Comparison of ENCODE assay signal across 21 cellular contexts in the genomic region with DNA sequence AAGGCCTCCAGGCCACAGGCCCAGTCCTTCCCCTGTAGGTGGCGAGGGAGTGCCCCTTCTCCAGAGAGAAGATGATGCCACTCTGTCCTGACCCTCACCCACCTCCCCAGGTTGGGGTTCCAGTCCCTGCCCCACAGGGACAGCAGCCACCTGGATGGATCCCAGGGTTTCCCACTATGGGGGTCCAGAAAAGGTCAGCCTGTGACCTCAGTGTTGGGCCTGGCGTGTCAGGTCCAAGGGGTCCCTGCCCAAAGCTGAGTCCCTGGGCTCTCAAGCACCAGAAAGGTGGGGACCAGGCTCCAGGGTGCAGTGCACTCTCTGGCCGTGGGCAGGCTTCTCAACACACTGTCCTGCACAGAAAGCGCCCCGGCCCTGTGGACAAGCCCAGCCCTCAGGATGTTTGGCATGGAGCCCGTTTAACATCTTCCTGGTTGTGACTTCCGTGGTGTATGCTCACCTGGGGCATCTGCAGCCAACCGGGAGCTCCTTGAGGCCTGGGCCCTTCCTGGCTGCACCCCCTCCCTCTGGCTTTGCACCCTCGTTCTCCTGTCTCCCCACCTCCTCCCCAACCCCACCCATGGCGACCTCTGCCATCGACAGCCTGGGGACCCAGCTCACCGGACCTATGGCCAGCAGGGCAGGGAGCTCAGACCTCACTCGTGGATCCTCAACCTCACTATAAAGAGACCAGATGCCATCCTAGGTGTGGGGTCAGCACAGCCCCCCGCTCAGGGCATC. TPM values are rescaled to one million over a fixed set of nuclear protein-coding genes. Genes with fewer than 3 reads are reported as not detected.
DNase-seq lines count a peak whose midpoint lies in the region; ATAC-seq, FAIRE-seq and TF ChIP-seq lines count a peak whose summit lies in the region.
"Had no signal": no experiment of that assay in that cellular context is flagged by ENCODE, and none has a peak within 500 bp of the region (broad histone marks: within the 10 kb centered on the region; RNA-seq: fewer than 3 reads in every experiment).

No MANE protein-coding gene starts in this region.

- intact Hi-C loops in activated naive CD4-positive, alpha-beta T cell treated with anti-CD3 and anti-CD28 coated beads for 36 hours (cut with micrococcal nuclease) = no loop called here

- CTCF ChIA-PET in activated naive CD4-positive, alpha-beta T cell treated with anti-CD3 and anti-CD28 coated beads, Interleukin-2, amount 10 ng/mL, durations not matched to agents 7 days and 5 days (lab: Charles Lee) = no interaction called here
- CTCF ChIA-PET in activated naive CD4-positive, alpha-beta T cell treated with anti-CD3 and anti-CD28 coated beads for 36 hours (lab: Charles Lee) = no interaction called here
- CTCF ChIA-PET in activated CD4-positive, alpha-beta memory T cell treated with anti-CD3 and anti-CD28 coated beads, Interleukin-2, amount 10 ng/mL, durations not matched to agents 7 days and 5 days (lab: Charles Lee) = no interaction called here

- no peak overlapping the region for H3K27ac Mint-ChIP-seq in activated naive CD4-positive, alpha-beta T cell treated with anti-CD3 and anti-CD28 coated beads, Interleukin-2, amount 10 ng/mL, durations not matched to agents 7 days and 5 days
- no peak overlapping the region for H3K27ac Mint-ChIP-seq in activated naive CD4-positive, alpha-beta T cell treated with anti-CD3 and anti-CD28 coated beads for 36 hours
- H3K27ac Mint-ChIP-seq in endodermal cell (no peak overlapping the region), osteocyte (ENCODE audit: unreplicated experiment) (no peak overlapping the region), immature natural killer cell (no peak overlapping the region)
- no peak overlapping the region for H3K27ac Mint-ChIP-seq in activated CD4-positive, alpha-beta memory T cell treated with anti-CD3 and anti-CD28 coated beads, Interleukin-2, amount 10 ng/mL, durations not matched to agents 7 days and 5 days
- H3K27ac Mint-ChIP-seq: activated naive CD4-positive, alpha-beta T cell treated with anti-CD3 and anti-CD28 coated beads, Interleukin-2, amount 50 U/mL, for 72 hours; T-helper 1 cell treated with Interleukin-12 subunit alpha and Interleukin-12 subunit beta and Interleukin-4 antibody, amounts not matched to agents 30 μg/mL and 1 μg/mL, for 36 hours had no signal

- no peaks in the 10 kb centered on the region for H3K9me3 Mint-ChIP-seq in activated naive CD4-positive, alpha-beta T cell treated with anti-CD3 and anti-CD28 coated beads, Interleukin-2, amount 10 ng/mL, durations not matched to agents 7 days and 5 days
- no peaks in the 10 kb centered on the region for H3K9me3 Mint-ChIP-seq in activated naive CD4-positive, alpha-beta T cell treated with anti-CD3 and anti-CD28 coated beads for 36 hours
- no peaks in the 10 kb centered on the region for H3K9me3 Mint-ChIP-seq in endodermal cell
- no peaks in the 10 kb centered on the region for H3K9me3 Mint-ChIP-seq in osteocyte (ENCODE audit: unreplicated experiment)
- no peaks in the 10 kb centered on the region for H3K9me3 Mint-ChIP-seq in activated CD4-positive, alpha-beta memory T cell treated with anti-CD3 and anti-CD28 coated beads, Interleukin-2, amount 10 ng/mL, durations not matched to agents 7 days and 5 days
- no peaks in the 10 kb centered on the region for H3K9me3 Mint-ChIP-seq in immature natural killer cell
- H3K9me3 Mint-ChIP-seq: activated naive CD4-positive, alpha-beta T cell treated with anti-CD3 and anti-CD28 coated beads, Interleukin-2, amount 50 U/mL, for 72 hours; T-helper 1 cell treated with Interleukin-12 subunit alpha and Interleukin-12 subunit beta and Interleukin-4 antibody, amounts not matched to agents 30 μg/mL and 1 μg/mL, for 36 hours had no signal

- H3K4me1 ChIP-seq in endodermal cell (ENCODE audit: control insufficient read depth, insufficient read depth, low read length) = no peaks in the 10 kb centered on the region
- no peaks in the 10 kb centered on the region for H3K4me1 ChIP-seq in upper lobe of left lung
- H3K4me1 ChIP-seq in small intestine (ENCODE audit: control insufficient read depth in 2 of 2, insufficient read depth in 1 of 2, low read depth in 1 of 2, low read length in 1 of 2) = no peaks in the 10 kb centered on the region
- H3K4me1 ChIP-seq: A549, HAP-1, transverse colon had no signal

- TF ChIP-seq EP300 in upper lobe of left lung (IDR thresholded peaks at IDR 0.05) = no peak

- H3K4me3 Mint-ChIP-seq in activated naive CD4-positive, alpha-beta T cell treated with anti-CD3 and anti-CD28 coated beads, Interleukin-2, amount 10 ng/mL, durations not matched to agents 7 days and 5 days = no peak overlapping the region
- H3K4me3 Mint-ChIP-seq in activated naive CD4-positive, alpha-beta T cell treated with anti-CD3 and anti-CD28 coated beads for 36 hours = no peak overlapping the region
- H3K4me3 Mint-ChIP-seq in endodermal cell (no peak overlapping the region), osteocyte (ENCODE audit: unreplicated experiment) (no peak overlapping the region), immature natural killer cell (no peak overlapping the region)
- H3K4me3 Mint-ChIP-seq in activated CD4-positive, alpha-beta memory T cell treated with anti-CD3 and anti-CD28 coated beads, Interleukin-2, amount 10 ng/mL, durations not matched to agents 7 days and 5 days = no peak overlapping the region
- H3K4me3 Mint-ChIP-seq: T-helper 1 cell treated with Interleukin-12 subunit alpha and Interleukin-12 subunit beta and Interleukin-4 antibody, amounts not matched to agents 30 μg/mL and 1 μg/mL, for 36 hours had no signal

- POLR2A ChIA-PET in activated CD4-positive, alpha-beta memory T cell treated with anti-CD3 and anti-CD28 coated beads, Interleukin-2, amount 10 ng/mL, durations not matched to agents 7 days and 5 days (lab: Charles Lee) = no interaction called here

- H3K9ac ChIP-seq in endodermal cell (ENCODE audit: extremely low read depth, low read length, poor library complexity, severe bottlenecking) = no peak overlapping the region

- H3K36me3 ChIP-seq in endodermal cell (ENCODE audit: control insufficient read depth, insufficient read depth, low read length) = no peaks in the 10 kb centered on the region
- no peaks in the 10 kb centered on the region for H3K36me3 ChIP-seq in upper lobe of left lung
- no peaks in the 10 kb centered on the region for H3K36me3 ChIP-seq in small intestine (ENCODE audit: control insufficient read depth in 2 of 2, insufficient read depth in 2 of 2, low read length in 2 of 2)
- H3K36me3 ChIP-seq: HAP-1, transverse colon had no signal

- H3K27me3 ChIP-seq in endodermal cell (ENCODE audit: control insufficient read depth, insufficient read depth, low read length, poor library complexity, severe bottlenecking) (no peaks in the 10 kb centered on the region), upper lobe of left lung (no peaks in the 10 kb centered on the region), small intestine (ENCODE audit: control insufficient read depth in 2 of 2, insufficient read depth in 2 of 2, low read length in 2 of 2) (no peaks in the 10 kb centered on the region)
- H3K27me3 ChIP-seq: transverse colon had no signal

- DNase-seq in activated naive CD4-positive, alpha-beta T cell treated with anti-CD3 and anti-CD28 coated beads, Interleukin-2, amount 10 ng/mL, durations not matched to agents 7 days and 5 days = peak; percentile 14
- DNase-seq in activated naive CD4-positive, alpha-beta T cell treated with anti-CD3 and anti-CD28 coated beads for 36 hours = no peak
- DNase-seq in endodermal cell (peak; percentile 26), osteocyte (ENCODE audit: extremely low spot score, unreplicated experiment) (peak; percentile 82), upper lobe of left lung (peak; percentile 13 to 64), small intestine (no peak), immature natural killer cell (no peak)
- DNase-seq in activated CD4-positive, alpha-beta memory T cell treated with anti-CD3 and anti-CD28 coated beads, Interleukin-2, amount 10 ng/mL, durations not matched to agents 7 days and 5 days = no peak
- DNase-seq: central memory CD4-positive, alpha-beta T cell; DMS153; IMR-90; NCI-H1092; NCI-H1930; NCI-H526 treated with DMSO at 0.1 percent for 48 hours; transverse colon had no signal

- no peaks in the 10 kb centered on the region for H3K27me3 Mint-ChIP-seq in activated naive CD4-positive, alpha-beta T cell treated with anti-CD3 and anti-CD28 coated beads, Interleukin-2, amount 10 ng/mL, durations not matched to agents 7 days and 5 days
- no peaks in the 10 kb centered on the region for H3K27me3 Mint-ChIP-seq in activated naive CD4-positive, alpha-beta T cell treated with anti-CD3 and anti-CD28 coated beads for 36 hours (ENCODE audit: low read depth)
- H3K27me3 Mint-ChIP-seq in endodermal cell (ENCODE audit: insufficient read depth) = no peaks in the 10 kb centered on the region
- H3K27me3 Mint-ChIP-seq in osteocyte (ENCODE audit: unreplicated experiment) = no peaks in the 10 kb centered on the region
- H3K27me3 Mint-ChIP-seq in activated CD4-positive, alpha-beta memory T cell treated with anti-CD3 and anti-CD28 coated beads, Interleukin-2, amount 10 ng/mL, durations not matched to agents 7 days and 5 days = no peaks in the 10 kb centered on the region
- peaks cover 0 to 7% (median 0%) of the 10 kb centered on the region in 3 donors for H3K27me3 Mint-ChIP-seq in immature natural killer cell (ENCODE audit: low read depth in 3 of 3)

- H3K9me3 ChIP-seq in endodermal cell (ENCODE audit: control insufficient read depth, low read length) (no peaks in the 10 kb centered on the region), upper lobe of left lung (no peaks in the 10 kb centered on the region), small intestine (ENCODE audit: control insufficient read depth, low read depth) (no peaks in the 10 kb centered on the region)
- H3K9me3 ChIP-seq: A549, HAP-1, transverse colon had no signal

- TF ChIP-seq POLR2A in upper lobe of left lung (IDR thresholded peaks at IDR 0.05) = no peak

- no peaks in the 10 kb centered on the region for H3K36me3 Mint-ChIP-seq in activated naive CD4-positive, alpha-beta T cell treated with anti-CD3 and anti-CD28 coated beads, Interleukin-2, amount 10 ng/mL, durations not matched to agents 7 days and 5 days
- no peaks in the 10 kb centered on the region for H3K36me3 Mint-ChIP-seq in activated naive CD4-positive, alpha-beta T cell treated with anti-CD3 and anti-CD28 coated beads for 36 hours (ENCODE audit: low read depth)
- H3K36me3 Mint-ChIP-seq in endodermal cell (ENCODE audit: low read depth) = no peaks in the 10 kb centered on the region
- no peaks in the 10 kb centered on the region for H3K36me3 Mint-ChIP-seq in osteocyte (ENCODE audit: unreplicated experiment)
- no peaks in the 10 kb centered on the region for H3K36me3 Mint-ChIP-seq in activated CD4-positive, alpha-beta memory T cell treated with anti-CD3 and anti-CD28 coated beads, Interleukin-2, amount 10 ng/mL, durations not matched to agents 7 days and 5 days (ENCODE audit: low read depth)
- H3K36me3 Mint-ChIP-seq in immature natural killer cell = no peaks in the 10 kb centered on the region
- H3K36me3 Mint-ChIP-seq: activated naive CD4-positive, alpha-beta T cell treated with anti-CD3 and anti-CD28 coated beads, Interleukin-2, amount 50 U/mL, for 72 hours had no signal

- WGBS in endodermal cell (ENCODE audit: insufficient coverage in 1 of 2, insufficient read length in 1 of 2), 2 experiments = 90 to 91% methylated on average over 5 to 14 of the region's 14 CpGs
- 76 to 80% methylated on average over 7 to 14 of the region's 14 CpGs for WGBS in upper lobe of left lung, 2 donors
- 54 to 84% (median 62%) methylated on average over 13 to 14 of the region's 14 CpGs for WGBS in small intestine, 3 donors

- no peak for FAIRE-seq in small intestine (lab: Jason Lieb, UNC)
- FAIRE-seq: A549, astrocyte had no signal

- H3K4me1 Mint-ChIP-seq in activated naive CD4-positive, alpha-beta T cell treated with anti-CD3 and anti-CD28 coated beads, Interleukin-2, amount 10 ng/mL, durations not matched to agents 7 days and 5 days = no peaks in the 10 kb centered on the region
- no peaks in the 10 kb centered on the region for H3K4me1 Mint-ChIP-seq in activated naive CD4-positive, alpha-beta T cell treated with anti-CD3 and anti-CD28 coated beads for 36 hours (ENCODE audit: low read depth)
- H3K4me1 Mint-ChIP-seq in endodermal cell (no peaks in the 10 kb centered on the region), osteocyte (ENCODE audit: unreplicated experiment) (no peaks in the 10 kb centered on the region), immature natural killer cell (no peaks in the 10 kb centered on the region)
- H3K4me1 Mint-ChIP-seq in activated CD4-positive, alpha-beta memory T cell treated with anti-CD3 and anti-CD28 coated beads, Interleukin-2, amount 10 ng/mL, durations not matched to agents 7 days and 5 days = no peaks in the 10 kb centered on the region

- no peak overlapping the region for H3K4me3 ChIP-seq in endodermal cell (ENCODE audit: low read length)
- H3K4me3 ChIP-seq in upper lobe of left lung = no peak overlapping the region
- no peak overlapping the region for H3K4me3 ChIP-seq in small intestine (ENCODE audit: low read depth in 1 of 2, low read length in 2 of 2)
- H3K4me3 ChIP-seq: A549, HAP-1, transverse colon had no signal

- TF ChIP-seq CTCF in endodermal cell (conservative IDR thresholded peaks at IDR 0.05) (no peak), osteocyte (IDR thresholded peaks at IDR 0.05) (no peak), upper lobe of left lung (IDR thresholded peaks at IDR 0.05) (no peak)

- H3K27ac ChIP-seq in endodermal cell (ENCODE audit: low read depth, low read length) = no peak overlapping the region
- no peak overlapping the region for H3K27ac ChIP-seq in upper lobe of left lung
- H3K27ac ChIP-seq in small intestine (ENCODE audit: low read depth in 1 of 2, low read length in 1 of 2) = no peak overlapping the region
- H3K27ac ChIP-seq: A549, HL-60, transverse colon had no signal

- no peak for ATAC-seq in upper lobe of left lung (ENCODE audit: low FRiP score in 2 of 2)
- ATAC-seq: activated naive CD4-positive, alpha-beta T cell treated with anti-CD3 and anti-CD28 coated beads, Interleukin-2, amount 50 U/mL, for 72 hours had no signal

RNA-seq across cellular contexts. Expression of gene PPP2R2D, which starts 58.3 kb away (rescaled TPM):
- 10 to 100 TPM; 31.5 to 34.7 TPM for total RNA-seq in activated naive CD4-positive, alpha-beta T cell treated with anti-CD3 and anti-CD28 coated beads for 36 hours
- total RNA-seq in endodermal cell (10 to 100 TPM; 35.5 to 37.5 TPM), osteocyte (28.9 and 29.3 TPM in 2 replicates), upper lobe of left lung (10 to 100 TPM; 20.5 to 60.8 (median 28.7) TPM)
- 36.0 TPM for polyA plus RNA-seq in endodermal cell (2013, experiment 1 of 2)
- polyA plus RNA-seq in endodermal cell (2013, experiment 2 of 2) = 35.4 TPM
- polyA plus RNA-seq in small intestine (10 to 100 TPM; 15.5 to 28.6 (median 17.8) TPM), immature natural killer cell (10 to 100 TPM; 24.7 to 33.4 (median 30.6) TPM)
- total RNA-seq in activated CD4-positive, alpha-beta memory T cell treated with anti-CD3 and anti-CD28 coated beads, Interleukin-2, amount 10 ng/mL, durations not matched to agents 7 days and 5 days = 10 to 100 TPM; 40.3 to 40.8 TPM

Comparison
In these comparisons a context has a peak if more than half of its experiments do, and no peak if none do; other contexts are left out.
1. DNase-seq: peak in activated naive CD4-positive, alpha-beta T cell treated with anti-CD3 and anti-CD28 coated beads, Interleukin-2, amount 10 ng/mL, durations not matched to agents 7 days and 5 days (single experiment), endodermal cell (single experiment), osteocyte (single experiment) and upper lobe of left lung (2 of 2); none in activated naive CD4-positive, alpha-beta T cell treated with anti-CD3 and anti-CD28 coated beads for 36 hours (single experiment), small intestine (single experiment), activated CD4-positive, alpha-beta memory T cell treated with anti-CD3 and anti-CD28 coated beads, Interleukin-2, amount 10 ng/mL, durations not matched to agents 7 days and 5 days (single experiment) and immature natural killer cell (0 of 3).